Comparison of ENCODE assay signal across 19 cellular contexts in the genomic region with DNA sequence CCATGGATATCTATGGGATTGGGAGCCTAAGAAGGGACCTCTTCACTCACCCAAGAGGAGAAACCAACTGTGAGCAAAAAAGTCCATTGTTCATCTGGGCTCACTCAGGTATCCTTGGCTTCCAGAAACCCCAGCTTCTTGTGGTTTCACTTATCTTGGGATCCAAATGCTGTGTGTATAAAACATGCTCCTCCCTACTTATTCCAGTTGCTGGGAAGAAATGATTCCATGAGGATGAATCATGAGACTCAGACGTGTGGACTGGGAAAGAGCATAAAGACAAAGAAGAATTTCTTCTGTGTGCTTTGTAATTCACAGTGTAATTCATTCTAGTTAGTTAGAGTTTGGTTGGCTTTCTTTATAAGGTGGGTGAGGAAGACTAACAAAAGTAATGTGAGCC.
"Had no signal": no experiment of that assay in that cellular context is flagged by ENCODE, and none has a peak within 500 bp of the region (broad histone marks: within the 10 kb centered on the region; RNA-seq: fewer than 3 reads in every experiment).

No MANE protein-coding gene starts in this region.

- H3K9me3 ChIP-seq: body of pancreas, esophagus squamous epithelium, heart left ventricle, tibial artery had no signal

- H3K27ac ChIP-seq: body of pancreas, esophagus squamous epithelium, heart left ventricle, tibial artery, WERI-Rb-1 had no signal

- DNase-seq: activated CD4-positive, alpha-beta T cell treated with anti-CD3 and anti-CD28 coated beads, Interleukin-2, amount 10 ng/mL, durations not matched to agents 7 days and 5 days; activated CD4-positive, CD25-positive, alpha-beta regulatory T cell treated with anti-CD3 and anti-CD28 coated beads, Interleukin-2, amount 50 U/mL, for 72 hours; activated CD8-positive, alpha-beta memory T cell treated with anti-CD3 and anti-CD28 coated beads, Interleukin-2, amount 10 ng/mL, durations not matched to agents 7 days and 5 days; activated CD8-positive, alpha-beta T cell treated with anti-CD3 and anti-CD28 coated beads for 36 hours; activated effector memory CD4-positive, alpha-beta T cell treated with anti-CD3 and anti-CD28 coated beads, Interleukin-2, amount 50 U/mL, for 16 hours; activated naive CD4-positive, alpha-beta T cell treated with anti-CD3 and anti-CD28 coated beads, Interleukin-2, amount 10 ng/mL, durations not matched to agents 7 days and 5 days; activated T-cell treated with anti-CD3 and anti-CD28 coated beads for 4 hours; amygdala; body of pancreas; effector memory CD8-positive, alpha-beta T cell; esophagus squamous epithelium; heart left ventricle; stimulated activated CD4-positive, alpha-beta T cell treated with anti-CD3 and anti-CD28 coated beads, Interleukin-12 subunit alpha, Interleukin-12 subunit beta, amount 100 ng/mL, for 4 hours; stimulated activated naive CD8-positive, alpha-beta T cell treated with anti-CD3 and anti-CD28 coated beads, Interleukin-15, amount 100 ng/mL, for 72 hours; T-helper 1 cell; tibial artery; WERI-Rb-1 had no signal

- H3K4me3 ChIP-seq: body of pancreas, esophagus squamous epithelium, heart left ventricle, tibial artery had no signal

- ATAC-seq: activated CD8-positive, alpha-beta memory T cell treated with anti-CD3 and anti-CD28 coated beads, Interleukin-2, amount 10 ng/mL, durations not matched to agents 7 days and 5 days; activated CD8-positive, alpha-beta T cell treated with anti-CD3 and anti-CD28 coated beads for 36 hours; body of pancreas; effector memory CD8-positive, alpha-beta T cell; heart left ventricle; natural killer cell treated with Interleukin-12 subunit alpha and Interleukin-12 subunit beta and Interleukin-15 and Interleukin-18, amount 100 ng/mL, for 72 hours; stimulated activated naive CD8-positive, alpha-beta T cell treated with anti-CD3 and anti-CD28 coated beads, Interleukin-15, amount 100 ng/mL, for 72 hours had no signal

- FAIRE-seq: TTC549 had no signal

- H3K36me3 ChIP-seq: esophagus squamous epithelium, heart left ventricle, tibial artery, WERI-Rb-1 had no signal

- H3K27me3 ChIP-seq: esophagus squamous epithelium, tibial artery had no signal

- H3K4me1 ChIP-seq: body of pancreas, esophagus squamous epithelium, heart left ventricle, tibial artery had no signal
